Comparison of ENCODE assay signal across 20 cellular contexts in genomic region chr3:10182950-10183349, GRCh38. TPM values are rescaled to one million over a fixed set of nuclear protein-coding genes. Genes with fewer than 3 reads are reported as not detected.
DNase-seq lines count a peak whose midpoint lies in the region; ATAC-seq, FAIRE-seq and TF ChIP-seq lines count a peak whose summit lies in the region.
"Had no signal": no experiment of that assay in that cellular context is flagged by ENCODE, and none has a peak within 500 bp of the region (broad histone marks: within the 10 kb centered on the region; RNA-seq: fewer than 3 reads in every experiment).

No MANE protein-coding gene starts in this region.

- H3K9me3 ChIP-seq in small intestine (ENCODE audit: control insufficient read depth, low read depth), result no peaks in the 10 kb centered on the region

- no peak overlapping the region for H3K4me3 ChIP-seq in small intestine (ENCODE audit: low read depth in 1 of 2, low read length in 2 of 2)
- H3K4me3 ChIP-seq: GM23248 had no signal

- FAIRE-seq in small intestine (lab: Jason Lieb, UNC), result no peak
- FAIRE-seq: D721Med, GM19239, H54, HepG2, HTR-8/SVneo had no signal

- peaks cover 25% of the 10 kb centered on the region for H3K36me3 Mint-ChIP-seq in natural killer cell treated with Interleukin-12 subunit alpha and Interleukin-12 subunit beta and Interleukin-15 and Interleukin-18, amount 100 ng/mL, for 72 hours
- no peaks in the 10 kb centered on the region for H3K36me3 Mint-ChIP-seq in natural killer cell
- H3K36me3 Mint-ChIP-seq in dendritic cell treated with granulocyte-macrophage colony-stimulating factor and Interleukin-4, amounts not matched to agents 40 ng/mL and 50 ng/mL, for 4 days (ENCODE audit: low read depth), result peaks cover 30% of the 10 kb centered on the region
- H3K36me3 Mint-ChIP-seq in stimulated activated effector memory CD8-positive, alpha-beta T cell treated with anti-CD3 and anti-CD28 coated beads, Interleukin-12 subunit alpha, Interleukin-12 subunit beta, amount 100 ng/mL, for 72 hours, result peaks cover 50% of the 10 kb centered on the region

- H3K4me1 Mint-ChIP-seq in natural killer cell treated with Interleukin-12 subunit alpha and Interleukin-12 subunit beta and Interleukin-15 and Interleukin-18, amount 100 ng/mL, for 72 hours (ENCODE audit: low read depth in 2 of 2), result peaks cover 59% of the 10 kb centered on the region in 2 donors
- peaks cover 55 to 59% of the 10 kb centered on the region in 2 donors for H3K4me1 Mint-ChIP-seq in natural killer cell
- H3K4me1 Mint-ChIP-seq in dendritic cell treated with granulocyte-macrophage colony-stimulating factor and Interleukin-4, amounts not matched to agents 40 ng/mL and 50 ng/mL, for 4 days (ENCODE audit: low read depth), result peaks cover 46% of the 10 kb centered on the region
- H3K4me1 Mint-ChIP-seq in stimulated activated effector memory CD8-positive, alpha-beta T cell treated with anti-CD3 and anti-CD28 coated beads, Interleukin-12 subunit alpha, Interleukin-12 subunit beta, amount 100 ng/mL, for 72 hours, result peaks cover 57% of the 10 kb centered on the region

- intact Hi-C loops in natural killer cell (cut with micrococcal nuclease), result no loop called here
- intact Hi-C loops in dendritic cell treated with granulocyte-macrophage colony-stimulating factor and Interleukin-4, amounts not matched to agents 40 ng/mL and 50 ng/mL, for 4 days (cut with micrococcal nuclease), result no loop called here

- H3K27ac Mint-ChIP-seq in natural killer cell treated with Interleukin-12 subunit alpha and Interleukin-12 subunit beta and Interleukin-15 and Interleukin-18, amount 100 ng/mL, for 72 hours, result peak overlapping the region; percentile 97 to 98
- H3K27ac Mint-ChIP-seq in natural killer cell, result peak overlapping the region in 1 of 2 donors; percentile 96
- H3K27ac Mint-ChIP-seq in dendritic cell treated with granulocyte-macrophage colony-stimulating factor and Interleukin-4, amounts not matched to agents 40 ng/mL and 50 ng/mL, for 4 days, result peak overlapping the region; percentile 25
- peak overlapping the region; percentile 20 for H3K27ac Mint-ChIP-seq in stimulated activated effector memory CD8-positive, alpha-beta T cell treated with anti-CD3 and anti-CD28 coated beads, Interleukin-12 subunit alpha, Interleukin-12 subunit beta, amount 100 ng/mL, for 72 hours
- H3K27ac Mint-ChIP-seq: CD8-positive, alpha-beta T cell had no signal

- no peak for DNase-seq in natural killer cell treated with Interleukin-12 subunit alpha and Interleukin-12 subunit beta and Interleukin-15 and Interleukin-18, amount 100 ng/mL, for 72 hours (ENCODE audit: low spot score)
- no peak for DNase-seq in natural killer cell
- DNase-seq in NCI-H524 treated with DMSO at 0.1 percent for 48 hours (lab: John Stamatoyannopoulos, UW), result peak; percentile 79
- DNase-seq in stimulated activated effector memory CD8-positive, alpha-beta T cell treated with anti-CD3 and anti-CD28 coated beads, Interleukin-12 subunit alpha, Interleukin-12 subunit beta, amount 100 ng/mL, for 72 hours (ENCODE audit: low spot score in 2 of 2), result no peak
- DNase-seq in small intestine, result no peak
- no peak for DNase-seq in DMS 273 treated with DMSO at 0.1 percent for 48 hours (lab: John Stamatoyannopoulos, UW)
- DNase-seq: ACHN; CD8-positive, alpha-beta T cell; COR-L47; DND-41; GF-D8; GM23248 had no signal

- 90 to 93% (median 93%) methylated on average over 5 of the region's 5 CpGs for WGBS in small intestine, 3 donors

- ATAC-seq in natural killer cell treated with Interleukin-12 subunit alpha and Interleukin-12 subunit beta and Interleukin-15 and Interleukin-18, amount 100 ng/mL, for 72 hours, result no peak
- no peak for ATAC-seq in natural killer cell
- ATAC-seq in stimulated activated effector memory CD8-positive, alpha-beta T cell treated with anti-CD3 and anti-CD28 coated beads, Interleukin-12 subunit alpha, Interleukin-12 subunit beta, amount 100 ng/mL, for 72 hours, result no peak
- ATAC-seq in GM21528 (IDR thresholded peaks at IDR 0.05; ENCODE audit: low FRiP score, unreplicated experiment), result no peak
- ATAC-seq: CD8-positive, alpha-beta T cell; HepG2 had no signal

- H3K9me3 Mint-ChIP-seq in natural killer cell treated with Interleukin-12 subunit alpha and Interleukin-12 subunit beta and Interleukin-15 and Interleukin-18, amount 100 ng/mL, for 72 hours, result no peaks in the 10 kb centered on the region
- H3K9me3 Mint-ChIP-seq in natural killer cell, result no peaks in the 10 kb centered on the region
- H3K9me3 Mint-ChIP-seq in dendritic cell treated with granulocyte-macrophage colony-stimulating factor and Interleukin-4, amounts not matched to agents 40 ng/mL and 50 ng/mL, for 4 days, result no peaks in the 10 kb centered on the region
- H3K9me3 Mint-ChIP-seq in stimulated activated effector memory CD8-positive, alpha-beta T cell treated with anti-CD3 and anti-CD28 coated beads, Interleukin-12 subunit alpha, Interleukin-12 subunit beta, amount 100 ng/mL, for 72 hours, result no peaks in the 10 kb centered on the region
- H3K9me3 Mint-ChIP-seq: CD8-positive, alpha-beta T cell had no signal

- no peak overlapping the region for H3K4me3 Mint-ChIP-seq in natural killer cell treated with Interleukin-12 subunit alpha and Interleukin-12 subunit beta and Interleukin-15 and Interleukin-18, amount 100 ng/mL, for 72 hours
- H3K4me3 Mint-ChIP-seq in natural killer cell, result no peak overlapping the region
- no peak overlapping the region for H3K4me3 Mint-ChIP-seq in dendritic cell treated with granulocyte-macrophage colony-stimulating factor and Interleukin-4, amounts not matched to agents 40 ng/mL and 50 ng/mL, for 4 days
- H3K4me3 Mint-ChIP-seq in stimulated activated effector memory CD8-positive, alpha-beta T cell treated with anti-CD3 and anti-CD28 coated beads, Interleukin-12 subunit alpha, Interleukin-12 subunit beta, amount 100 ng/mL, for 72 hours, result no peak overlapping the region
- H3K4me3 Mint-ChIP-seq: CD8-positive, alpha-beta T cell had no signal

- no peaks in the 10 kb centered on the region for H3K27me3 ChIP-seq in small intestine (ENCODE audit: control insufficient read depth in 2 of 2, insufficient read depth in 2 of 2, low read length in 2 of 2)

- H3K27ac ChIP-seq in small intestine (ENCODE audit: low read depth in 1 of 2, low read length in 1 of 2), result no peak overlapping the region
- H3K27ac ChIP-seq: C4-2B, GM23248 had no signal

- TF ChIP-seq CTCF in natural killer cell (IDR thresholded peaks at IDR 0.05), result no peak

- H3K27me3 Mint-ChIP-seq in natural killer cell treated with Interleukin-12 subunit alpha and Interleukin-12 subunit beta and Interleukin-15 and Interleukin-18, amount 100 ng/mL, for 72 hours, result no peaks in the 10 kb centered on the region
- H3K27me3 Mint-ChIP-seq in natural killer cell (ENCODE audit: low read depth in 2 of 2), result no peaks in the 10 kb centered on the region
- H3K27me3 Mint-ChIP-seq in dendritic cell treated with granulocyte-macrophage colony-stimulating factor and Interleukin-4, amounts not matched to agents 40 ng/mL and 50 ng/mL, for 4 days, result no peaks in the 10 kb centered on the region

- H3K36me3 ChIP-seq in small intestine (ENCODE audit: control insufficient read depth in 2 of 2, insufficient read depth in 2 of 2, low read length in 2 of 2), result no peaks in the 10 kb centered on the region

- peaks cover 0 to 3% of the 10 kb centered on the region in 2 donors for H3K4me1 ChIP-seq in small intestine (ENCODE audit: control insufficient read depth in 2 of 2, insufficient read depth in 1 of 2, low read depth in 1 of 2, low read length in 1 of 2)

RNA-seq across cellular contexts. Expression of gene IRAK2, which starts 18.2 kb away (rescaled TPM):
- 10 to 100 TPM; 35.1 to 78.4 TPM for total RNA-seq in natural killer cell treated with Interleukin-12 subunit alpha and Interleukin-12 subunit beta and Interleukin-15 and Interleukin-18, amount 100 ng/mL, for 72 hours
- 10 to 100 TPM; 10.4 to 28.2 (median 10.9) TPM for total RNA-seq in natural killer cell
- 1 to 10 TPM; 2.0 to 6.8 (median 4.2) TPM for polyA plus RNA-seq in small intestine

RNA-seq across cellular contexts. Expression of gene VHL, which starts 41.4 kb away (rescaled TPM):
- 10 to 100 TPM; 66.8 to 77.5 TPM for total RNA-seq in natural killer cell treated with Interleukin-12 subunit alpha and Interleukin-12 subunit beta and Interleukin-15 and Interleukin-18, amount 100 ng/mL, for 72 hours
- 100 to 1,000 TPM in 2 of 3 donors, 10 to 100 TPM in 1; 94.9 to 113 (median 102) TPM for total RNA-seq in natural killer cell
- 10 to 100 TPM; 21.9 to 34.0 (median 24.4) TPM for polyA plus RNA-seq in small intestine
